In the genomic region with DNA sequence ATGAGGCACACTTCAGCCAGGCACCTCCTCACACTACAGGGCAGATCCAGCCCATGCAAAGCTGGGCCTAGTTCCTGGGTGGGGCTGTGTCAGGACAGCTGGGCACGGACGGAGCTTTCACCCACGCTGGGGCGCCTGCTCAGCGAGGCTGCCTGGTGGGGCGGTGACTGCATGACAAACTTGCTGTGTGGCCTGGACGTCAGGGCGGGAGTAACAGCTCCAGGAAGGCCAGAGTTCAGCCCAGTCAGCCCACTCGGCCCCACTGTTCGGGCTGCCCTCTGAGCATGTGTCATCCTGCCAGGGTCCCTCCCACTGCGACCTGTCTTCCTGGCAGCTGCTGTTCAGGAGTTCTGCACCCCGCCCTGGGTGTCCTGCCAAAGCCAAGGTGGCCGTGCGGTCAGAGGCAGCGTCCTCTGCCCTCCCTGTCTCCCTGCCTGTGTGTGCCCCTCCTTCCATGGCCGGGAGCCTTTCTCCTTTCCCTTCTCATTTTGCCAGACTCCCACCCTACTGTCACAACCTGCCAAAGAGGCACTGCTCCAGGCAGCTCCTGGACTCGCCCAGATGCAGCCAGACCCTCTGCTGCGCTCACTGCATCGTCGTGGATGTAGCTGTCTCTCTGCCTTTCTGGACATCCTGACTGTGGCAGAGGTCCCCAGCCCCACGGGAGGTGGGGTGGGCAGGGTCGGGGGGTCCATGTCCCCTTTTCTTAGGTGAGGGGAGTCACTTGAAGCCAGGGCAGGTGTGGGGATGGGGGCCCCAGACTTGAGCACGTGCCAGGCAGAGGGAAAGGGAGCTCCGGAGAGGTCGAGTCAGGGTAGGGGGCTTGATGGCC, we compare ENCODE assay signal across 9 cellular contexts. TPM values are rescaled to one million over a fixed set of nuclear protein-coding genes. Genes with fewer than 3 reads are reported as not detected.
DNase-seq lines count a peak whose midpoint lies in the region; ATAC-seq and TF ChIP-seq lines count a peak whose summit lies in the region.
"Had no signal": no experiment of that assay in that cellular context is flagged by ENCODE, and none has a peak within 500 bp of the region (broad histone marks: within the 10 kb centered on the region; RNA-seq: fewer than 3 reads in every experiment).

No MANE protein-coding gene starts in this region.

- peak overlapping the region in 3 of 4 donors; percentile 74 to 96 (median 88) for H3K27ac ChIP-seq in Peyer's patch

- no peak overlapping the region for H3K4me3 Mint-ChIP-seq in osteocyte (ENCODE audit: unreplicated experiment)

- no peaks in the 10 kb centered on the region for H3K27me3 Mint-ChIP-seq in osteocyte (ENCODE audit: unreplicated experiment)

- peak overlapping the region in 2 of 4 donors; percentile 10 to 28 for H3K4me3 ChIP-seq in Peyer's patch

- peak; percentile 82 to 85 for TF ChIP-seq POLR2A in Peyer's patch (IDR thresholded peaks at IDR 0.05)

- no peaks in the 10 kb centered on the region for H3K9me3 Mint-ChIP-seq in osteocyte (ENCODE audit: unreplicated experiment)

- TF ChIP-seq CTCF in Peyer's patch (IDR thresholded peaks at IDR 0.05) (peak in 2 of 6 experiments; percentile 18 to 21), osteocyte (IDR thresholded peaks at IDR 0.05) (no peak)

- no peaks in the 10 kb centered on the region for H3K9me3 ChIP-seq in Peyer's patch

- no peak for ATAC-seq in activated CD4-positive, CD25-positive, alpha-beta regulatory T cell treated with anti-CD3 and anti-CD28 coated beads, Interleukin-2, amount 50 U/mL, for 24 hours

- no peaks in the 10 kb centered on the region for H3K36me3 ChIP-seq in Peyer's patch

- peak; percentile 87 for DNase-seq in CD1c-positive myeloid dendritic cell (ENCODE audit: extremely low spot score)
- DNase-seq in Peyer's patch, result peak in 2 of 3 donors; percentile 93 to 96
- peak; percentile 27 for DNase-seq in fibroblast of gingiva (ENCODE audit: low read depth)
- DNase-seq in osteocyte (ENCODE audit: extremely low spot score, unreplicated experiment), result no peak
- no peak for DNase-seq in inferior parietal cortex (ENCODE audit: extremely low spot score)
- no peak for DNase-seq in amygdala (lab: John Stamatoyannopoulos, UW)
- DNase-seq in SHP77 treated with DMSO at 0.1 percent for 48 hours (lab: John Stamatoyannopoulos, UW), result no peak
- DNase-seq: DMS79 treated with DMSO at 0.1 percent for 48 hours had no signal

- H3K27me3 ChIP-seq in Peyer's patch, result no peaks in the 10 kb centered on the region

- H3K4me1 ChIP-seq in Peyer's patch, result peaks cover 0 to 54% (median 15%) of the 10 kb centered on the region in 4 donors

- peaks cover 28% of the 10 kb centered on the region for H3K4me1 Mint-ChIP-seq in osteocyte (ENCODE audit: unreplicated experiment)

- no peaks in the 10 kb centered on the region for H3K36me3 Mint-ChIP-seq in osteocyte (ENCODE audit: unreplicated experiment)

- H3K27ac Mint-ChIP-seq in osteocyte (ENCODE audit: unreplicated experiment), result peak overlapping the region; percentile 18

RNA-seq across cellular contexts. Expression of gene KIAA0232, which starts 33.0 kb away (rescaled TPM):
- total RNA-seq in Peyer's patch (10 to 100 TPM; 19.8 to 73.6 (median 49.5) TPM), osteocyte (27.1 and 30.9 TPM in 2 replicates)

RNA-seq across cellular contexts. Expression of gene BLOC1S4, which starts 33.6 kb away (rescaled TPM):
- 10 to 100 TPM; 20.0 to 20.6 (median 20.2) TPM for total RNA-seq in Peyer's patch
- total RNA-seq in osteocyte, result 14.9 and 16.1 TPM in 2 replicates

RNA-seq across cellular contexts. Expression of gene MRFAP1L1, which starts 39.9 kb away (rescaled TPM):
- total RNA-seq in Peyer's patch (10 to 100 TPM; 34.9 to 61.1 (median 37.4) TPM), osteocyte (58.6 and 58.8 TPM in 2 replicates)

RNA-seq across cellular contexts. Expression of gene S100P, which starts 55.9 kb away (rescaled TPM):
- total RNA-seq in Peyer's patch (1 to 10 TPM in 2 of 4 donors, not detected in 2; 1.5 to 3.3 TPM), osteocyte (not detected in 2 replicates)

Comparison
In these comparisons a context has a peak if more than half of its experiments do, and no peak if none do; other contexts are left out.
1. DNase-seq: peak in CD1c-positive myeloid dendritic cell (single experiment), Peyer's patch (2 of 3) and fibroblast of gingiva (single experiment); none in osteocyte (single experiment), inferior parietal cortex (single experiment), amygdala (0 of 56) and SHP77 treated with DMSO at 0.1 percent for 48 hours (single experiment).